Comparison of ENCODE assay signal across 21 cellular contexts in genomic region chr20:38373231-38373867, GRCh38. TPM values are rescaled to one million over a fixed set of nuclear protein-coding genes. Genes with fewer than 3 reads are reported as not detected.
DNase-seq lines count a peak whose midpoint lies in the region; ATAC-seq and TF ChIP-seq lines count a peak whose summit lies in the region.
"Had no signal": no experiment of that assay in that cellular context is flagged by ENCODE, and none has a peak within 500 bp of the region (broad histone marks: within the 10 kb centered on the region; RNA-seq: fewer than 3 reads in every experiment).

No MANE protein-coding gene starts in this region.

- H3K27me3 Mint-ChIP-seq in GM23338 (ENCODE audit: insufficient read depth, low read depth, poor library complexity), result peaks cover 6% of the 10 kb centered on the region

- WGBS in heart right ventricle, 2 donors, result 27 to 32% methylated on average over 7 of the region's 7 CpGs

- no peak overlapping the region for H3K4me2 ChIP-seq in GM23338
- H3K4me2 ChIP-seq: SK-N-SH had no signal

- H3K4me1 ChIP-seq in GM23338 (ENCODE audit: insufficient read depth) (no peaks in the 10 kb centered on the region), heart right ventricle (peaks cover 0 to 14% (median 0%) of the 10 kb centered on the region in 9 donors), mucosa of descending colon (ENCODE audit: low read depth) (no peaks in the 10 kb centered on the region), vagina (no peaks in the 10 kb centered on the region)
- H3K4me1 ChIP-seq: BE2C, prostate gland had no signal

- no peak for TF ChIP-seq CTCF in GM23338 (conservative IDR thresholded peaks at IDR 0.05; ENCODE audit: low read depth in 2 of 2)
- no peak for TF ChIP-seq CTCF in heart right ventricle (IDR thresholded peaks at IDR 0.05)
- no peak for TF ChIP-seq CTCF in mucosa of descending colon (IDR thresholded peaks at IDR 0.05)
- TF ChIP-seq CTCF in vagina (IDR thresholded peaks at IDR 0.05), result no peak

- peak overlapping the region; percentile 47; the same call in 1 of the 2 replicates for H2AFZ ChIP-seq in GM23338

- intact Hi-C loops in heart right ventricle (cut with DNase I) (loop anchor here in 1 of 10 donors (5.0 kb wide), 1 partner anchor 641 kb away; no protein-coding TSS in a partner anchor), mucosa of descending colon (cut with DNase I, micrococcal nuclease) (no loop called here), vagina (cut with DNase I) (no loop called here)

- H3K9me3 ChIP-seq in heart right ventricle (no peaks in the 10 kb centered on the region), mucosa of descending colon (no peaks in the 10 kb centered on the region), vagina (no peaks in the 10 kb centered on the region)
- H3K9me3 ChIP-seq: BE2C, Peyer's patch, prostate gland, SK-N-SH had no signal

- H3K79me2 ChIP-seq in GM23338 (replicated peaks; ENCODE audit: insufficient read depth), result no peaks in the 10 kb centered on the region

- ATAC-seq in GM23338 (no peak), heart right ventricle (peak; percentile 17 to 89 (median 66)), mucosa of descending colon (peak; percentile 73), HG02588 (IDR thresholded peaks at IDR 0.05; ENCODE audit: unreplicated experiment) (no peak)

- no peak overlapping the region for H3K4me3 ChIP-seq in GM23338
- H3K4me3 ChIP-seq in heart right ventricle, result no peak overlapping the region
- H3K4me3 ChIP-seq in mucosa of descending colon, result no peak overlapping the region
- no peak overlapping the region for H3K4me3 ChIP-seq in vagina
- H3K4me3 ChIP-seq: Peyer's patch, prostate gland had no signal

- no peak overlapping the region for H3K4me3 Mint-ChIP-seq in GM23338
- H3K4me3 Mint-ChIP-seq: activated CD4-positive, alpha-beta memory T cell treated with anti-CD3 and anti-CD28 coated beads, Interleukin-2, amount 10 ng/mL, durations not matched to agents 7 days and 5 days; neural crest cell; T-helper 2 cell treated with Interferon-gamma antibody and Interleukin-4, amounts not matched to agents 5 μg/mL and 100 μg/mL, for 36 hours had no signal

- 0 out of 2 replicates have a peak, but pooled peaks cover 2% of the 10 kb centered on the region for H3K9me2 ChIP-seq in GM23338 (ENCODE audit: insufficient read depth)
- H3K9me2 ChIP-seq: SK-N-SH had no signal

- DNase-seq in GM23338 (ENCODE audit: low spot score) (no peak), amniotic epithelial cell (ENCODE audit: low read depth) (peak; percentile 65), heart right ventricle (peak in 1 of 2 donors; percentile 17), mucosa of descending colon (no peak), vagina (ENCODE audit: extremely low spot score in 2 of 2) (no peak), NCI-H2196 treated with DMSO at 0.1 percent for 48 hours (lab: John Stamatoyannopoulos, UW; ENCODE audit: unreplicated experiment) (no peak), MV-4-11 (lab: John Stamatoyannopoulos, UW) (no peak)
- DNase-seq: activated CD4-positive, alpha-beta memory T cell treated with anti-CD3 and anti-CD28 coated beads, Interleukin-2, amount 10 ng/mL, durations not matched to agents 7 days and 5 days; amygdala; BE2C; caudate nucleus; NCI-H1930; NCI-H446; SK-N-SH had no signal

- no peak for TF ChIP-seq POLR2A in vagina (IDR thresholded peaks at IDR 0.05)

- no peak overlapping the region for H3K27ac ChIP-seq in GM23338 (ENCODE audit: low read depth)
- peak overlapping the region in 3 of 10 donors; percentile 29 to 39 (median 35) for H3K27ac ChIP-seq in heart right ventricle
- no peak overlapping the region for H3K27ac ChIP-seq in vagina
- H3K27ac ChIP-seq: HL-60, prostate gland had no signal

- H3K4me1 Mint-ChIP-seq in GM23338, result peaks cover 7% of the 10 kb centered on the region; the same call in 2 of the 3 replicates
- H3K4me1 Mint-ChIP-seq: activated CD4-positive, alpha-beta memory T cell treated with anti-CD3 and anti-CD28 coated beads, Interleukin-2, amount 10 ng/mL, durations not matched to agents 7 days and 5 days had no signal

- H3K36me3 ChIP-seq in GM23338 (ENCODE audit: insufficient read depth) (no peaks in the 10 kb centered on the region), heart right ventricle (no peaks in the 10 kb centered on the region), mucosa of descending colon (ENCODE audit: low read depth) (no peaks in the 10 kb centered on the region), vagina (no peaks in the 10 kb centered on the region)
- H3K36me3 ChIP-seq: BE2C, Peyer's patch, prostate gland had no signal

- no peak overlapping the region for H3K27ac Mint-ChIP-seq in GM23338
- H3K27ac Mint-ChIP-seq: activated CD4-positive, alpha-beta memory T cell treated with anti-CD3 and anti-CD28 coated beads, Interleukin-2, amount 10 ng/mL, durations not matched to agents 7 days and 5 days; T-helper 2 cell treated with Interferon-gamma antibody and Interleukin-4, amounts not matched to agents 5 μg/mL and 100 μg/mL, for 36 hours had no signal

- H4K20me1 ChIP-seq in GM23338 (replicated peaks; ENCODE audit: insufficient read depth), result no peaks in the 10 kb centered on the region

- H3F3A ChIP-seq in GM23338 (replicated peaks; ENCODE audit: low read depth), result no peaks in the 10 kb centered on the region

- H3K36me3 Mint-ChIP-seq in GM23338 (ENCODE audit: low read depth), result peaks cover 5% of the 10 kb centered on the region; the same call in 1 of the 3 replicates

- H3K27me3 ChIP-seq in GM23338 (ENCODE audit: insufficient read depth) (no peaks in the 10 kb centered on the region), heart right ventricle (peaks cover 0 to 4% (median 0%) of the 10 kb centered on the region in 7 donors), vagina (no peaks in the 10 kb centered on the region)
- H3K27me3 ChIP-seq: BE2C, Peyer's patch had no signal

- peaks cover 9% of the 10 kb centered on the region for H3K9me3 Mint-ChIP-seq in GM23338
- H3K9me3 Mint-ChIP-seq: activated CD4-positive, alpha-beta memory T cell treated with anti-CD3 and anti-CD28 coated beads, Interleukin-2, amount 10 ng/mL, durations not matched to agents 7 days and 5 days; neural crest cell; T-helper 2 cell treated with Interferon-gamma antibody and Interleukin-4, amounts not matched to agents 5 μg/mL and 100 μg/mL, for 36 hours had no signal

RNA-seq across cellular contexts. Expression of gene LBP, which starts 27.1 kb away (rescaled TPM):
- 0.10 and 0.35 TPM in 2 replicates for total RNA-seq in GM23338 (2014; rRNA removed; shearing (Covaris generic))
- 0.19 TPM in 1 of 2 replicates, not detected in the other for polyA plus RNA-seq in GM23338 (2016; fragmentation: Nextera tagmentation; extraction: Ambion mirVana)
- total RNA-seq in heart right ventricle, result 1 to 10 TPM in 1 of 10 donors, under 1 TPM in 4, not detected in 5; 0.17 to 3.5 (median 0.23) TPM
- 1 to 10 TPM in 1 of 2 donors, under 1 TPM in 1; 0.37 to 1.3 TPM for polyA plus RNA-seq in heart right ventricle
- under 1 TPM in 2 of 3 donors, not detected in 1; 0.14 to 0.34 TPM for total RNA-seq in mucosa of descending colon
- 0.98 TPM for total RNA-seq in vagina
- total RNA-seq: activated CD4-positive, alpha-beta memory T cell treated with anti-CD3 and anti-CD28 coated beads, Interleukin-2, amount 10 ng/mL, durations not matched to agents 7 days and 5 days; epithelial cell of proximal tubule; neural crest cell; Peyer's patch had no signal

Comparison
In these comparisons a context has a peak if more than half of its experiments do, and no peak if none do; other contexts are left out.
1. ATAC-seq: peak in heart right ventricle (8 of 8) and mucosa of descending colon (single experiment); none in GM23338 (single experiment) and HG02588 (single experiment).